In genomic region chr3:37492977-37493471, GRCh38 we compare ENCODE assay signal across 8 cellular contexts. TPM values are rescaled to one million over a fixed set of nuclear protein-coding genes. Genes with fewer than 3 reads are reported as not detected.
A peak's percentile ranks its signal among the peaks of the same experiment; 100 is the strongest.
DNase-seq lines count a peak whose midpoint lies in the region; ATAC-seq and TF ChIP-seq lines count a peak whose summit lies in the region.
"Had no signal": no experiment of that assay in that cellular context is flagged by ENCODE, and none has a peak within 500 bp of the region (broad histone marks: within the 10 kb centered on the region; RNA-seq: fewer than 3 reads in every experiment).

No MANE protein-coding gene starts in this region.

- peaks cover 41% of the 10 kb centered on the region for H3K27me3 Mint-ChIP-seq in Calu3 (ENCODE audit: unreplicated experiment)

- H3K36me3 ChIP-seq in HAP-1 (replicated peaks) = no peaks in the 10 kb centered on the region

- no TSS peak for BruUV-seq in Calu3 (replicated peaks; lab: Mats Ljungman, UMichigan)

- ATAC-seq in stimulated activated naive CD8-positive, alpha-beta T cell treated with anti-CD3 and anti-CD28 coated beads, Interleukin-15, Interleukin-2, amounts not matched to agents 100 U/mL and 50 U/mL, for 24 hours = peak; percentile 75

- DNase-seq in HAP-1 (ENCODE audit: low spot score in 2 of 2) (peak; percentile 21 to 56), NOMO-1 treated with DMSO at 0.1 percent for 48 hours (lab: John Stamatoyannopoulos, UW; ENCODE audit: unreplicated experiment) (peak; percentile 77), fibroblast of mammary gland (ENCODE audit: low read depth) (peak; percentile 58), RPMI8226 (no peak), ureter (ENCODE audit: low spot score) (no peak), Calu3 (no peak)
- no peak for DNase-seq in stimulated activated naive CD8-positive, alpha-beta T cell treated with anti-CD3 and anti-CD28 coated beads, Interleukin-15, Interleukin-2, amounts not matched to agents 100 U/mL and 50 U/mL, for 24 hours

- no peaks in the 10 kb centered on the region for H3K27me3 ChIP-seq in HAP-1 (ENCODE audit: low read depth)

- H3K27ac Mint-ChIP-seq in Calu3 (ENCODE audit: unreplicated experiment) = no peak overlapping the region

- H3K9me3 ChIP-seq in HAP-1 = no peaks in the 10 kb centered on the region; the same call in 1 of the 2 replicates

- H3K4me1 Mint-ChIP-seq in Calu3 (ENCODE audit: low read depth, unreplicated experiment) = no peaks in the 10 kb centered on the region

- H3K36me3 Mint-ChIP-seq in Calu3 (ENCODE audit: insufficient read depth, unreplicated experiment) = no peaks in the 10 kb centered on the region

- intact Hi-C loops in Calu3 (cut with micrococcal nuclease; ENCODE audit: unreplicated experiment) = no loop called here

- in situ Hi-C loops in HAP-1 (cut with MboI; ENCODE audit: low sequenced_read_pairs) = no loop called here

- CTCF ChIA-PET in Calu3 (lab: Charles Lee) = no interaction called here

- H3K4me3 ChIP-seq in HAP-1 = no peak overlapping the region
- H3K4me3 ChIP-seq in fibroblast of mammary gland (ENCODE audit: control insufficient read depth, low read depth, low read length) = no peak overlapping the region

- no peak overlapping the region for H3K4me3 Mint-ChIP-seq in Calu3 (ENCODE audit: low read depth, unreplicated experiment)
- H3K4me3 Mint-ChIP-seq: brain had no signal

- TF ChIP-seq CTCF in fibroblast of mammary gland (conservative IDR thresholded peaks at IDR 0.05; ENCODE audit: control insufficient read depth, insufficient read depth, low read depth, low read length) (no peak), Calu3 (IDR thresholded peaks at IDR 0.05; ENCODE audit: unreplicated experiment) (no peak)

- H3K9me3 Mint-ChIP-seq in Calu3 (ENCODE audit: low read depth, unreplicated experiment) = peaks cover 5% of the 10 kb centered on the region

- H3K4me1 ChIP-seq in HAP-1 = peaks cover 16% of the 10 kb centered on the region

RNA-seq across cellular contexts. Expression of gene ITGA9, which starts 41.1 kb away (rescaled TPM):
- 46.3 TPM for total RNA-seq in ureter
- 0.07 TPM in 1 of 2 replicates, not detected in the other for total RNA-seq in Calu3 (2022)

Comparison
In these comparisons a context has a peak if more than half of its experiments do, and no peak if none do; other contexts are left out.
1. DNase-seq: peak in HAP-1 (2 of 2), NOMO-1 treated with DMSO at 0.1 percent for 48 hours (single experiment) and fibroblast of mammary gland (single experiment); none in stimulated activated naive CD8-positive, alpha-beta T cell treated with anti-CD3 and anti-CD28 coated beads, Interleukin-15, Interleukin-2, amounts not matched to agents 100 U/mL and 50 U/mL, for 24 hours (single experiment), RPMI8226 (single experiment), ureter (single experiment) and Calu3 (single experiment).
2. RNA of gene ITGA9, which starts 41.1 kb away (total RNA-seq): 46.3 TPM in ureter (single experiment); 0.07 TPM in Calu3; every median in the first group is over 10 times any median in the second.